In genomic region chr3:186986406-186986805, GRCh38 we compare ENCODE assay signal across 17 cellular contexts.
DNase-seq lines count a peak whose midpoint lies in the region; ATAC-seq lines count a peak whose summit lies in the region.
"Had no signal": no experiment of that assay in that cellular context is flagged by ENCODE, and none has a peak within 500 bp of the region (broad histone marks: within the 10 kb centered on the region; RNA-seq: fewer than 3 reads in every experiment).

No MANE protein-coding gene starts in this region.

- intact Hi-C loops in dendritic cell treated with granulocyte-macrophage colony-stimulating factor and Interleukin-4, amounts not matched to agents 40 ng/mL and 50 ng/mL, for 4 days (cut with micrococcal nuclease): loop anchor here (10.0 kb wide), 1 partner anchor 48 kb away; no protein-coding TSS in a partner anchor

- H3K9me3 Mint-ChIP-seq in T-helper 2 cell treated with Interferon-gamma antibody and Interleukin-4, amounts not matched to agents 5 μg/mL and 100 μg/mL, for 36 hours: no peaks in the 10 kb centered on the region
- H3K9me3 Mint-ChIP-seq in dendritic cell treated with granulocyte-macrophage colony-stimulating factor and Interleukin-4, amounts not matched to agents 40 ng/mL and 50 ng/mL, for 4 days: peaks cover 1% of the 10 kb centered on the region
- no peaks in the 10 kb centered on the region for H3K9me3 Mint-ChIP-seq in stimulated activated effector memory CD8-positive, alpha-beta T cell treated with anti-CD3 and anti-CD28 coated beads, Interleukin-12 subunit alpha, Interleukin-12 subunit beta, amount 100 ng/mL, for 72 hours
- H3K9me3 Mint-ChIP-seq: brain, endodermal cell had no signal

- no peak overlapping the region for H3K4me3 Mint-ChIP-seq in T-helper 2 cell treated with Interferon-gamma antibody and Interleukin-4, amounts not matched to agents 5 μg/mL and 100 μg/mL, for 36 hours
- H3K4me3 Mint-ChIP-seq in dendritic cell treated with granulocyte-macrophage colony-stimulating factor and Interleukin-4, amounts not matched to agents 40 ng/mL and 50 ng/mL, for 4 days: peak overlapping the region; percentile 17
- no peak overlapping the region for H3K4me3 Mint-ChIP-seq in stimulated activated effector memory CD8-positive, alpha-beta T cell treated with anti-CD3 and anti-CD28 coated beads, Interleukin-12 subunit alpha, Interleukin-12 subunit beta, amount 100 ng/mL, for 72 hours
- H3K4me3 Mint-ChIP-seq: brain, endodermal cell had no signal

- peaks cover 7% of the 10 kb centered on the region for H3K4me1 Mint-ChIP-seq in T-helper 2 cell treated with Interferon-gamma antibody and Interleukin-4, amounts not matched to agents 5 μg/mL and 100 μg/mL, for 36 hours (ENCODE audit: low read depth)
- peaks cover 69% of the 10 kb centered on the region for H3K4me1 Mint-ChIP-seq in dendritic cell treated with granulocyte-macrophage colony-stimulating factor and Interleukin-4, amounts not matched to agents 40 ng/mL and 50 ng/mL, for 4 days (ENCODE audit: low read depth)
- H3K4me1 Mint-ChIP-seq in stimulated activated effector memory CD8-positive, alpha-beta T cell treated with anti-CD3 and anti-CD28 coated beads, Interleukin-12 subunit alpha, Interleukin-12 subunit beta, amount 100 ng/mL, for 72 hours: peaks cover 56% of the 10 kb centered on the region

- H3K27ac Mint-ChIP-seq in T-helper 2 cell treated with Interferon-gamma antibody and Interleukin-4, amounts not matched to agents 5 μg/mL and 100 μg/mL, for 36 hours: peak overlapping the region; percentile 33
- H3K27ac Mint-ChIP-seq in dendritic cell treated with granulocyte-macrophage colony-stimulating factor and Interleukin-4, amounts not matched to agents 40 ng/mL and 50 ng/mL, for 4 days: peak overlapping the region; percentile 85
- H3K27ac Mint-ChIP-seq in stimulated activated effector memory CD8-positive, alpha-beta T cell treated with anti-CD3 and anti-CD28 coated beads, Interleukin-12 subunit alpha, Interleukin-12 subunit beta, amount 100 ng/mL, for 72 hours: peak overlapping the region; percentile 38
- H3K27ac Mint-ChIP-seq: endodermal cell had no signal

- no peak for DNase-seq in T-helper 2 cell treated with Interferon-gamma antibody and Interleukin-4, amounts not matched to agents 5 μg/mL and 100 μg/mL, for 36 hours (ENCODE audit: low spot score)
- DNase-seq in T-helper 2 cell (no peak), NOMO-1 treated with DMSO at 0.1 percent for 48 hours (lab: John Stamatoyannopoulos, UW; ENCODE audit: unreplicated experiment) (peak; percentile 58), NCI-H1694 treated with DMSO at 0.1 percent for 48 hours (lab: John Stamatoyannopoulos, UW) (no peak), OCI-M2 (lab: John Stamatoyannopoulos, UW; ENCODE audit: unreplicated experiment) (no peak)
- DNase-seq in stimulated activated effector memory CD8-positive, alpha-beta T cell treated with anti-CD3 and anti-CD28 coated beads, Interleukin-12 subunit alpha, Interleukin-12 subunit beta, amount 100 ng/mL, for 72 hours (ENCODE audit: low spot score in 2 of 2): no peak
- DNase-seq: endodermal cell, kidney, NCI-H1694, NCI-H748 treated with DMSO at 0.1 percent for 48 hours, SK-N-SH, testis had no signal

- H3K36me3 Mint-ChIP-seq in T-helper 2 cell treated with Interferon-gamma antibody and Interleukin-4, amounts not matched to agents 5 μg/mL and 100 μg/mL, for 36 hours (ENCODE audit: low read depth): peaks cover 54% of the 10 kb centered on the region
- peaks cover 89% of the 10 kb centered on the region for H3K36me3 Mint-ChIP-seq in dendritic cell treated with granulocyte-macrophage colony-stimulating factor and Interleukin-4, amounts not matched to agents 40 ng/mL and 50 ng/mL, for 4 days (ENCODE audit: low read depth)
- H3K36me3 Mint-ChIP-seq in stimulated activated effector memory CD8-positive, alpha-beta T cell treated with anti-CD3 and anti-CD28 coated beads, Interleukin-12 subunit alpha, Interleukin-12 subunit beta, amount 100 ng/mL, for 72 hours: peaks cover 68% of the 10 kb centered on the region

- ATAC-seq in stimulated activated effector memory CD8-positive, alpha-beta T cell treated with anti-CD3 and anti-CD28 coated beads, Interleukin-12 subunit alpha, Interleukin-12 subunit beta, amount 100 ng/mL, for 72 hours: no peak
- ATAC-seq in GM21528 (IDR thresholded peaks at IDR 0.05; ENCODE audit: low FRiP score, unreplicated experiment): no peak
- ATAC-seq: activated CD4-positive, CD25-positive, alpha-beta regulatory T cell treated with anti-CD3 and anti-CD28 coated beads, Interleukin-2, amount 50 U/mL, for 24 hours; gastroesophageal sphincter had no signal

- no peaks in the 10 kb centered on the region for H3K27me3 Mint-ChIP-seq in T-helper 2 cell treated with Interferon-gamma antibody and Interleukin-4, amounts not matched to agents 5 μg/mL and 100 μg/mL, for 36 hours (ENCODE audit: low read depth)
- H3K27me3 Mint-ChIP-seq in dendritic cell treated with granulocyte-macrophage colony-stimulating factor and Interleukin-4, amounts not matched to agents 40 ng/mL and 50 ng/mL, for 4 days: no peaks in the 10 kb centered on the region
- H3K27me3 Mint-ChIP-seq: brain had no signal

Comparison
In these comparisons a context has a peak if more than half of its experiments do, and no peak if none do; other contexts are left out.
1. H3K27ac Mint-ChIP-seq: peak in every context shown above with its lines; median percentile 85 in dendritic cell treated with granulocyte-macrophage colony-stimulating factor and Interleukin-4, amounts not matched to agents 40 ng/mL and 50 ng/mL, for 4 days; 38 in stimulated activated effector memory CD8-positive, alpha-beta T cell treated with anti-CD3 and anti-CD28 coated beads, Interleukin-12 subunit alpha, Interleukin-12 subunit beta, amount 100 ng/mL, for 72 hours; 33 in T-helper 2 cell treated with Interferon-gamma antibody and Interleukin-4, amounts not matched to agents 5 μg/mL and 100 μg/mL, for 36 hours.